ENCODE assay signal across 1 cellular context in the genomic region with DNA sequence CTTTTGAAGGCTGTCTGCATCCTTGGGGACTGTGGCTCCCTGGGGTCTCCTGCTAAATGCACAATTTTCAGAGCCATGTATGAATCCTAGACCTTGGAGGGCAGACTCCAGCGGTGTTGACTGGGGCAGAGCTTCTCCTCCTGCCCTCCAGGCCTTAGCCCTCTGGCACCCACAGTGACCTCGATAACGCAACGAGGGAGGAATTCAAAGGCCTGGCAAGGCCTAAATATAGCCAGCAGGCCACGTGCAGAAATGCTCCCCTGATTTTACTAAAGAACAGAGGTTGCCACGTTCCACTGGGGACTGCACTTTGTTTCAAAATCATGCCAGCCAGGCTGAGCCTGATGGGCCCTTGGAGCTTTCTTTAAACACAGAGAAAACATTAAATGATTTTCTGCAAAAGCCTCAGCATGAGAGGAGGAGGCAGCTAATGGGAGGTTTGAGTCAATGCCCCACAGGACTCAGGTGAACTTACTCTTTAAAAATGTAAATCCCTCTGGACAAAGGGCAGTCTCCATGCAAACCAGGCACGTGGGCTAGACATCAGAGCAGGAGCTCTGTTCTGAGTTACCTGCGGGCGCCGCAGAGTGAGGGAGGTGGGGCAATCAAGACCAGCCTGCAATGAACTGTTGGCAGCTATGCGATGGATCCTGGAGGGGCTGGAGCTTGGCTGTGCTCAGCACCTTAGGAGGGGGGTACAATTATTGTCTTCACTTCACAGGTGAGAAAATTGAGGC.
A peak's percentile ranks its signal among the peaks of the same experiment; 100 is the strongest.
TF ChIP-seq lines count a peak whose summit lies in the region.

No MANE protein-coding gene starts in this region.

TF ChIP-seq in H1, 55 proteins besides CTCF, POLR2A, EP300 and RAD21:
- no peak for TF ChIP-seq SP2 (IDR thresholded peaks at IDR 0.05; ENCODE audit: low read length)
- no peak for TF ChIP-seq GTF2F1 (IDR thresholded peaks at IDR 0.05; ENCODE audit: borderline replicate concordance, low read depth, low read length)
- TF ChIP-seq NANOG (IDR thresholded peaks at IDR 0.05; ENCODE audit: insufficient read depth, low read depth, low read length, poor library complexity, severe bottlenecking) = no peak
- TF ChIP-seq, protein P1, sequence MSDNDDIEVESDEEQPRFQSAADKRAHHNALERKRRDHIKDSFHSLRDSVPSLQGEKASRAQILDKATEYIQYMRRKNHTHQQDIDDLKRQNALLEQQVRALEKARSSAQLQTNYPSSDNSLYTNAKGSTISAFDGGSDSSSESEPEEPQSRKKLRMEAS (IDR thresholded peaks at IDR 0.05) = peak; percentile 62
TF ChIP-seq in H1: peak in this region for 1.
